24 cellular contexts compared by ENCODE assay signal in genomic region chr5:54206580-54207229, GRCh38.
DNase-seq lines count a peak whose midpoint lies in the region; ATAC-seq, FAIRE-seq and TF ChIP-seq lines count a peak whose summit lies in the region.
"Had no signal": no experiment of that assay in that cellular context is flagged by ENCODE, and none has a peak within 500 bp of the region (broad histone marks: within the 10 kb centered on the region; RNA-seq: fewer than 3 reads in every experiment).

No MANE protein-coding gene starts in this region.

- H3K9me3 ChIP-seq in heart left ventricle (peaks cover 0 to 16% (median 0%) of the 10 kb centered on the region in 12 donors), small intestine (ENCODE audit: control insufficient read depth, low read depth) (no peaks in the 10 kb centered on the region), mammary epithelial cell (replicated peaks; ENCODE audit: insufficient read depth, low read length) (no peaks in the 10 kb centered on the region)
- H3K9me3 ChIP-seq: body of pancreas, ovary, right lobe of liver had no signal

- H3K36me3 ChIP-seq in heart left ventricle: no peaks in the 10 kb centered on the region
- H3K36me3 ChIP-seq in small intestine (ENCODE audit: control insufficient read depth in 2 of 2, insufficient read depth in 2 of 2, low read length in 2 of 2): no peaks in the 10 kb centered on the region
- H3K36me3 ChIP-seq in mammary epithelial cell (ENCODE audit: insufficient read depth, low read length): no peaks in the 10 kb centered on the region
- H3K36me3 ChIP-seq: ovary, right lobe of liver had no signal

- intact Hi-C loops in heart left ventricle (cut with DNase I): loop anchor here in 1 of 10 donors (10.0 kb wide), 1 partner anchor 182 kb away; no protein-coding TSS in a partner anchor
- intact Hi-C loops in mammary epithelial cell (cut with micrococcal nuclease): no loop called here

- no peak overlapping the region for H3K9ac ChIP-seq in mammary epithelial cell (ENCODE audit: insufficient read depth, low read length)

- BruUV-seq in mammary epithelial cell (replicated peaks; lab: Mats Ljungman, UMichigan): no TSS peak

- ATAC-seq in GM21381 (IDR thresholded peaks at IDR 0.05; ENCODE audit: unreplicated experiment) (peak; percentile 64), HG02840 (IDR thresholded peaks at IDR 0.05; ENCODE audit: low FRiP score, unreplicated experiment) (peak; percentile 86), HG03469 (IDR thresholded peaks at IDR 0.05; ENCODE audit: unreplicated experiment) (peak; percentile 73), heart left ventricle (no peak)
- ATAC-seq: activated CD8-positive, alpha-beta T cell treated with anti-CD3 and anti-CD28 coated beads, Interleukin-2, amount 10 ng/mL, durations not matched to agents 7 days and 5 days; activated T-cell treated with anti-CD3 and anti-CD28 coated beads, Interleukin-2, amount 50 U/mL, for 72 hours; body of pancreas; Panc1 had no signal

- DNase-seq in GM18507 (ENCODE audit: extremely low spot score, insufficient read length, low read depth) (no peak), NCI-H345 treated with DMSO at 0.1 percent for 48 hours (lab: John Stamatoyannopoulos, UW; ENCODE audit: unreplicated experiment) (no peak), heart left ventricle (no peak), small intestine (no peak), mammary epithelial cell (no peak)
- DNase-seq: activated CD4-positive, CD25-positive, alpha-beta regulatory T cell; activated CD8-positive, alpha-beta T cell treated with anti-CD3 and anti-CD28 coated beads, Interleukin-2, amount 10 ng/mL, durations not matched to agents 7 days and 5 days; activated T-cell treated with anti-CD3 and anti-CD28 coated beads, Interleukin-2, amount 50 U/mL, for 72 hours; body of pancreas; DMS153; Kasumi-1; naive B cell; NCI-H1092 treated with DMSO at 0.1 percent for 48 hours; NCI-H69; ovary; right lobe of liver had no signal

- TF ChIP-seq POLR2A in heart left ventricle (IDR thresholded peaks at IDR 0.05): no peak

- H3K79me2 ChIP-seq in mammary epithelial cell (ENCODE audit: insufficient read depth, low read length): peaks cover 17% of the 10 kb centered on the region

- H2AFZ ChIP-seq in mammary epithelial cell (ENCODE audit: low read depth, low read length): no peak overlapping the region

- no peak overlapping the region for H3K4me2 ChIP-seq in mammary epithelial cell (ENCODE audit: insufficient read depth, low read depth, low read length)

- dilution Hi-C loops in mammary epithelial cell (cut with HindIII; ENCODE audit: low sequenced_read_pairs): no loop called here

- CTCF ChIA-PET in mammary epithelial cell (lab: Charles Lee; ENCODE audit: low non-redundant PET): no interaction called here

- no peak overlapping the region for H3K27ac ChIP-seq in heart left ventricle
- no peak overlapping the region for H3K27ac ChIP-seq in small intestine (ENCODE audit: low read depth in 1 of 2, low read length in 1 of 2)
- H3K27ac ChIP-seq in mammary epithelial cell (ENCODE audit: insufficient read depth, low read depth, low read length): no peak overlapping the region
- H3K27ac ChIP-seq: body of pancreas, coronary artery, ovary had no signal

- TF ChIP-seq CTCF in heart left ventricle (IDR thresholded peaks at IDR 0.05): no peak
- TF ChIP-seq CTCF in mammary epithelial cell (conservative IDR thresholded peaks at IDR 0.05 in 1 of 2, IDR thresholded peaks at IDR 0.05 in 1 of 2; ENCODE audit: extremely low read depth in 1 of 2, insufficient read depth in 1 of 2, low read depth in 1 of 2, low read length in 2 of 2): no peak

- H4K20me1 ChIP-seq in mammary epithelial cell (ENCODE audit: insufficient read depth, low read length): no peaks in the 10 kb centered on the region

- peak; percentile 47 for FAIRE-seq in GM18507 (lab: Jason Lieb, UNC)
- FAIRE-seq in small intestine (lab: Jason Lieb, UNC): no peak
- FAIRE-seq: endometrium, islet of Langerhans had no signal

- H3K4me1 ChIP-seq in heart left ventricle (peaks cover 0 to 43% (median under 1%) of the 10 kb centered on the region in 12 donors), small intestine (ENCODE audit: control insufficient read depth in 2 of 2, insufficient read depth in 1 of 2, low read depth in 1 of 2, low read length in 1 of 2) (no peaks in the 10 kb centered on the region), mammary epithelial cell (ENCODE audit: insufficient read depth, low read length) (no peaks in the 10 kb centered on the region)
- H3K4me1 ChIP-seq: body of pancreas, right lobe of liver had no signal

- in situ Hi-C loops in mammary epithelial cell (cut with MboI; ENCODE audit: low sequenced_read_pairs in 2 of 2): loop anchor here (25.0 kb wide), 2 partner anchors 1044 to 1269 kb away; no protein-coding TSS in a partner anchor

- H3K27me3 ChIP-seq in heart left ventricle (no peaks in the 10 kb centered on the region), small intestine (ENCODE audit: control insufficient read depth in 2 of 2, insufficient read depth in 2 of 2, low read length in 2 of 2) (no peaks in the 10 kb centered on the region), mammary epithelial cell (ENCODE audit: insufficient read depth, low read length) (no peaks in the 10 kb centered on the region)
- H3K27me3 ChIP-seq: ovary, right lobe of liver had no signal

- 88 to 91% (median 90%) methylated on average over 7 of the region's 7 CpGs for WGBS in heart left ventricle, 4 donors
- 83 to 89% (median 88%) methylated on average over 7 of the region's 7 CpGs for WGBS in small intestine, 3 donors
- WGBS in mammary epithelial cell (ENCODE audit: low coverage, missing lambda C conversion rate): 86% methylated on average over 6 of the region's 7 CpGs

- H3K4me3 ChIP-seq in heart left ventricle (no peak overlapping the region), small intestine (ENCODE audit: low read depth in 1 of 2, low read length in 2 of 2) (no peak overlapping the region), mammary epithelial cell (replicated peaks in 1 of 3; ENCODE audit: insufficient read depth in 1 of 3, low read depth in 2 of 3, low read length in 3 of 3) (no peak overlapping the region)
- H3K4me3 ChIP-seq: body of pancreas, coronary artery, lung, ovary, right lobe of liver had no signal

Comparison
In these comparisons a context has a peak if more than half of its experiments do, and no peak if none do; other contexts are left out.
1. ATAC-seq: peak in GM21381 (single experiment), HG02840 (single experiment) and HG03469 (single experiment); none in heart left ventricle (0 of 4).